Comparison of ENCODE assay signal across 42 cellular contexts in the genomic region with DNA sequence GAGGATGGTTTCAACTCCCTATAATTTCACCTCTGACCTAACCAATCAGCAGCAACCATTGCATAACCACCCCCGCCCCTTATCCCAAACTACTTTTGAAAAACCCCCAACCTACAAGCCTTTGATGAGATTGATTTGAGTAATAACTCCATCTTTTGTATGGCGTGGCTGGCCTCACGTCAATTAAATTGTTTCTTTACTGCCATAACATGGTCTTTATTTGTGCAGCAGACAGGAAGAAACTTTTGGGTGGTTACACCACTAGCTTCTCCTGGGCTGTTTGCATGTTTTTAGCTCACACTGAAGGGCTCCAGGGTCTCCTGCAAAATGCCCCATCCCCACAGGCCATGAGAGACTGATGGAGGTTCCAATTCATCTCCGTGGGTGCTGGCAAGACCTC. TPM values are rescaled to one million over a fixed set of nuclear protein-coding genes. Genes with fewer than 3 reads are reported as not detected.
"Had no signal": no experiment of that assay in that cellular context is flagged by ENCODE, and none has a peak within 500 bp of the region (broad histone marks: within the 10 kb centered on the region; RNA-seq: fewer than 3 reads in every experiment).

No MANE protein-coding gene starts in this region.

- ATAC-seq: activated naive CD4-positive, alpha-beta T cell treated with anti-CD3 and anti-CD28 coated beads, Interleukin-2, amount 50 U/mL, for 72 hours; activated naive CD8-positive, alpha-beta T cell treated with anti-CD3 and anti-CD28 coated beads, Interleukin-2, amount 50 U/mL, for 24 hours; activated T-cell treated with anti-CD3 and anti-CD28 coated beads, Interleukin-2, amount 50 U/mL, for 4 hours; activated T-cell treated with anti-CD3 and anti-CD28 coated beads, Interleukin-2, amount 50 U/mL, for 72 hours; activated T-helper 17 cell treated with anti-CD3 and anti-CD28 coated beads, Interleukin-2, amount 50 U/mL, for 72 hours; body of pancreas had no signal

- H3K4me1 Mint-ChIP-seq: activated naive CD4-positive, alpha-beta T cell treated with anti-CD3 and anti-CD28 coated beads, Interleukin-2, amount 10 ng/mL, durations not matched to agents 7 days and 5 days; activated naive CD4-positive, alpha-beta T cell treated with anti-CD3 and anti-CD28 coated beads, Interleukin-2, amount 50 U/mL, for 24 hours; activated naive CD8-positive, alpha-beta T cell treated with anti-CD3 and anti-CD28 coated beads for 36 hours; activated naive CD8-positive, alpha-beta T cell treated with anti-CD3 and anti-CD28 coated beads, Interleukin-2, amount 10 ng/mL, durations not matched to agents 7 days and 5 days; activated naive CD8-positive, alpha-beta T cell treated with anti-CD3 and anti-CD28 coated beads, Interleukin-2, amount 50 U/mL, for 24 hours; activated T-helper 17 cell treated with anti-CD3 and anti-CD28 coated beads, Interleukin-2, amount 50 U/mL, for 72 hours; brain; central memory CD8-positive, alpha-beta T cell had no signal

- H3K27me3 ChIP-seq: adrenal gland, ascending aorta, body of pancreas, brain microvascular endothelial cell, breast epithelium, cardiac muscle cell had no signal

- H3K27ac ChIP-seq: adrenal gland, ascending aorta, body of pancreas, brain microvascular endothelial cell, breast epithelium, cardiac muscle cell had no signal

- DNase-seq: activated effector memory CD4-positive, alpha-beta T cell treated with anti-CD3 and anti-CD28 coated beads, Interleukin-2, amount 50 U/mL, for 16 hours; activated effector memory CD4-positive, alpha-beta T cell treated with Interleukin-2 at 50 U/mL for 16 hours; activated gamma-delta T cell; activated gamma-delta T cell treated with Interleukin-2 at 50 U/mL for 16 hours; activated naive CD4-positive, alpha-beta T cell; activated naive CD4-positive, alpha-beta T cell treated with anti-CD3 and anti-CD28 coated beads for 36 hours; activated naive CD4-positive, alpha-beta T cell treated with anti-CD3 and anti-CD28 coated beads, Interleukin-2, amount 10 ng/mL, durations not matched to agents 7 days and 5 days; activated naive CD4-positive, alpha-beta T cell treated with anti-CD3 and anti-CD28 coated beads, Interleukin-2, amount 50 U/mL, for 16 hours; activated naive CD4-positive, alpha-beta T cell treated with Interleukin-2 at 50 U/mL for 16 hours; activated naive CD8-positive, alpha-beta T cell treated with anti-CD3 and anti-CD28 coated beads for 36 hours; activated naive CD8-positive, alpha-beta T cell treated with anti-CD3 and anti-CD28 coated beads, Interleukin-2, amount 10 ng/mL, durations not matched to agents 7 days and 5 days; activated naive CD8-positive, alpha-beta T cell treated with anti-CD3 and anti-CD28 coated beads, Interleukin-2, amount 50 U/mL, for 24 hours; activated T-cell treated with anti-CD3 and anti-CD28 coated beads, Interleukin-2, amount 50 U/mL, for 1 hour; activated T-cell treated with anti-CD3 and anti-CD28 coated beads, Interleukin-2, amount 50 U/mL, for 24 hours; activated T-cell treated with anti-CD3 and anti-CD28 coated beads, Interleukin-2, amount 50 U/mL, for 4 hours; activated T-cell treated with anti-CD3 and anti-CD28 coated beads, Interleukin-2, amount 50 U/mL, for 48 hours; activated T-cell treated with anti-CD3 and anti-CD28 coated beads, Interleukin-2, amount 50 U/mL, for 72 hours; adrenal gland; amniotic stem cell; amygdala; anterior cingulate cortex; aorta; body of pancreas; brain microvascular endothelial cell; caudate nucleus; central memory CD4-positive, alpha-beta T cell; cerebellar nuclear complex had no signal

- H3K36me3 Mint-ChIP-seq: activated naive CD4-positive, alpha-beta T cell treated with anti-CD3 and anti-CD28 coated beads, Interleukin-2, amount 10 ng/mL, durations not matched to agents 7 days and 5 days; brain had no signal

- H3K36me3 ChIP-seq: adrenal gland, ascending aorta, brain microvascular endothelial cell, breast epithelium, cardiac muscle cell had no signal

- FAIRE-seq: astrocyte had no signal

- H3K4me3 ChIP-seq: adrenal gland, ascending aorta, body of pancreas, breast epithelium, cardiac muscle cell had no signal

- H3K4me1 ChIP-seq: adrenal gland, ascending aorta, body of pancreas, breast epithelium had no signal

- H3K4me3 Mint-ChIP-seq: activated naive CD4-positive, alpha-beta T cell treated with anti-CD3 and anti-CD28 coated beads for 36 hours; activated naive CD4-positive, alpha-beta T cell treated with anti-CD3 and anti-CD28 coated beads, Interleukin-2, amount 10 ng/mL, durations not matched to agents 7 days and 5 days; activated naive CD4-positive, alpha-beta T cell treated with anti-CD3 and anti-CD28 coated beads, Interleukin-2, amount 50 U/mL, for 24 hours; activated naive CD8-positive, alpha-beta T cell; activated naive CD8-positive, alpha-beta T cell treated with anti-CD3 and anti-CD28 coated beads for 36 hours; activated naive CD8-positive, alpha-beta T cell treated with anti-CD3 and anti-CD28 coated beads, Interleukin-2, amount 10 ng/mL, durations not matched to agents 7 days and 5 days; activated naive CD8-positive, alpha-beta T cell treated with anti-CD3 and anti-CD28 coated beads, Interleukin-2, amount 50 U/mL, for 24 hours; activated T-cell treated with anti-CD3 and anti-CD28 coated beads, Interleukin-2, amount 50 U/mL, for 24 hours; activated T-cell treated with anti-CD3 and anti-CD28 coated beads, Interleukin-2, amount 50 U/mL, for 4 hours; activated T-cell treated with anti-CD3 and anti-CD28 coated beads, Interleukin-2, amount 50 U/mL, for 72 hours; activated T-helper 1 cell treated with anti-CD3 and anti-CD28 coated beads, Interleukin-12 subunit alpha, Interleukin-12 subunit beta, Interleukin-2, Interleukin-4 antibody, amounts not matched to agents 30 ng/mL and 10 ng/mL and 1 ng/mL, durations not matched to agents 14 hours and 24 hours and 36 hours; activated T-helper 17 cell treated with anti-CD3 and anti-CD28 coated beads, Interleukin-2, amount 50 U/mL, for 72 hours; brain; central memory CD8-positive, alpha-beta T cell had no signal

- H3K9me3 ChIP-seq: adrenal gland had no signal

- H3K27ac Mint-ChIP-seq: activated naive CD4-positive, alpha-beta T cell treated with anti-CD3 and anti-CD28 coated beads for 36 hours; activated naive CD4-positive, alpha-beta T cell treated with anti-CD3 and anti-CD28 coated beads, Interleukin-2, amount 10 ng/mL, durations not matched to agents 7 days and 5 days; activated naive CD4-positive, alpha-beta T cell treated with anti-CD3 and anti-CD28 coated beads, Interleukin-2, amount 50 U/mL, for 24 hours; activated naive CD4-positive, alpha-beta T cell treated with anti-CD3 and anti-CD28 coated beads, Interleukin-2, amount 50 U/mL, for 72 hours; activated naive CD8-positive, alpha-beta T cell; activated naive CD8-positive, alpha-beta T cell treated with anti-CD3 and anti-CD28 coated beads for 36 hours; activated naive CD8-positive, alpha-beta T cell treated with anti-CD3 and anti-CD28 coated beads, Interleukin-2, amount 10 ng/mL, durations not matched to agents 7 days and 5 days; activated naive CD8-positive, alpha-beta T cell treated with anti-CD3 and anti-CD28 coated beads, Interleukin-2, amount 50 U/mL, for 24 hours; activated T-cell treated with anti-CD3 and anti-CD28 coated beads, Interleukin-2, amount 50 U/mL, for 24 hours; activated T-cell treated with anti-CD3 and anti-CD28 coated beads, Interleukin-2, amount 50 U/mL, for 72 hours; activated T-helper 1 cell treated with anti-CD3 and anti-CD28 coated beads, Interleukin-12 subunit alpha, Interleukin-12 subunit beta, Interleukin-2, Interleukin-4 antibody, amounts not matched to agents 30 ng/mL and 10 ng/mL and 1 ng/mL, durations not matched to agents 14 hours and 24 hours and 36 hours; activated T-helper 17 cell treated with anti-CD3 and anti-CD28 coated beads, Interleukin-2, amount 50 U/mL, for 72 hours; activated T-helper 2 cell treated with anti-CD3 and anti-CD28 coated beads, Interferon-gamma antibody, Interleukin-2, Interleukin-4, amounts not matched to agents 10 μg/mL and 5 μg/mL and 100 μg/mL, durations not matched to agents 14 hours and 24 hours and 36 hours; brain had no signal

- H3K27me3 Mint-ChIP-seq: activated naive CD4-positive, alpha-beta T cell treated with anti-CD3 and anti-CD28 coated beads, Interleukin-2, amount 10 ng/mL, durations not matched to agents 7 days and 5 days; activated naive CD8-positive, alpha-beta T cell treated with anti-CD3 and anti-CD28 coated beads for 36 hours; activated naive CD8-positive, alpha-beta T cell treated with anti-CD3 and anti-CD28 coated beads, Interleukin-2, amount 10 ng/mL, durations not matched to agents 7 days and 5 days; activated naive CD8-positive, alpha-beta T cell treated with anti-CD3 and anti-CD28 coated beads, Interleukin-2, amount 50 U/mL, for 24 hours; activated T-cell treated with anti-CD3 and anti-CD28 coated beads, Interleukin-2, amount 50 U/mL, for 24 hours; activated T-helper 17 cell treated with anti-CD3 and anti-CD28 coated beads, Interleukin-2, amount 50 U/mL, for 72 hours; central memory CD8-positive, alpha-beta T cell had no signal

RNA-seq across cellular contexts. Expression of a gene that starts 34.0 kb away (rescaled TPM):
- total RNA-seq: activated naive CD4-positive, alpha-beta T cell treated with anti-CD3 and anti-CD28 coated beads for 36 hours; activated naive CD4-positive, alpha-beta T cell treated with anti-CD3 and anti-CD28 coated beads, Interleukin-2, amount 50 U/mL, for 72 hours; activated T-helper 1 cell treated with anti-CD3 and anti-CD28 coated beads, Interleukin-12 subunit alpha, Interleukin-12 subunit beta, Interleukin-2, Interleukin-4 antibody, amounts not matched to agents 30 ng/mL and 10 ng/mL and 1 ng/mL, durations not matched to agents 14 hours and 24 hours and 36 hours; activated T-helper 2 cell treated with anti-CD3 and anti-CD28 coated beads, Interferon-gamma antibody, Interleukin-2, Interleukin-4, amounts not matched to agents 10 μg/mL and 5 μg/mL and 100 μg/mL, durations not matched to agents 14 hours and 24 hours and 36 hours; astrocyte; cardiac muscle cell; chondrocyte had no signal
- polyA plus RNA-seq: cardiac muscle cell had no signal

RNA-seq across cellular contexts. Expression of a gene that starts 34.0 kb away (rescaled TPM):
- total RNA-seq: activated naive CD4-positive, alpha-beta T cell treated with anti-CD3 and anti-CD28 coated beads for 36 hours; activated naive CD4-positive, alpha-beta T cell treated with anti-CD3 and anti-CD28 coated beads, Interleukin-2, amount 50 U/mL, for 72 hours; activated naive CD8-positive, alpha-beta T cell treated with anti-CD3 and anti-CD28 coated beads for 36 hours; activated naive CD8-positive, alpha-beta T cell treated with anti-CD3 and anti-CD28 coated beads, Interleukin-2, amount 10 ng/mL, durations not matched to agents 7 days and 5 days; activated T-cell treated with anti-CD3 and anti-CD28 coated beads, Interleukin-2, amount 50 U/mL, for 4 hours; activated T-cell treated with anti-CD3 and anti-CD28 coated beads, Interleukin-2, amount 50 U/mL, for 72 hours; activated T-helper 1 cell treated with anti-CD3 and anti-CD28 coated beads, Interleukin-12 subunit alpha, Interleukin-12 subunit beta, Interleukin-2, Interleukin-4 antibody, amounts not matched to agents 30 ng/mL and 10 ng/mL and 1 ng/mL, durations not matched to agents 14 hours and 24 hours and 36 hours; activated T-helper 17 cell treated with anti-CD3 and anti-CD28 coated beads, Interleukin-2, amount 50 U/mL, for 72 hours; activated T-helper 2 cell treated with anti-CD3 and anti-CD28 coated beads, Interferon-gamma antibody, Interleukin-2, Interleukin-4, amounts not matched to agents 10 μg/mL and 5 μg/mL and 100 μg/mL, durations not matched to agents 14 hours and 24 hours and 36 hours; ascending aorta; astrocyte; bronchial epithelial cell; cardiac muscle cell; cardiac septum; chondrocyte had no signal
- polyA plus RNA-seq: aorta, cardiac muscle cell had no signal
